In the genomic region with DNA sequence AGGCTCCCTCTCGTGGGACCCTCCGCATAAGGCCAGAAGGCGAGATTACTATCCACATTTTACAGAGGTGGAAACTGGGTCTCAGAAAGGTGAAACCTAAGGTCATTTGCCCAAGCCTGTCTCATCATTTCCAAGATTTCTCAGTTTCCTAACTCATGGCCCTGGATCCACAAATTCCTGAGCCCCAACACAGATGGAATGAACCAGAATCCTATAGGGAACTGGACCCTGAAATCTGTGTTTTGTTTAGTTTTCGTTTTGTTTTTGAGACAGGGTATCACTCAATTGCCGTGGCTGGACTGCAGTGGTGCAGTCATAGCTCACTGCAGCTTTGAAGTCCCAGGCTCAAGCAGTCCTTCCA, we compare ENCODE assay signal across 12 cellular contexts. TPM values are rescaled to one million over a fixed set of nuclear protein-coding genes. Genes with fewer than 3 reads are reported as not detected.
DNase-seq lines count a peak whose midpoint lies in the region; ATAC-seq, FAIRE-seq and TF ChIP-seq lines count a peak whose summit lies in the region.
"Had no signal": no experiment of that assay in that cellular context is flagged by ENCODE, and none has a peak within 500 bp of the region (broad histone marks: within the 10 kb centered on the region; RNA-seq: fewer than 3 reads in every experiment).

No MANE protein-coding gene starts in this region.

- intact Hi-C loops in heart left ventricle (cut with DNase I) (loop anchor here in 3 of 10 donors (2.0 to 5.0 kb wide), 2 partner anchors 36 to 38 kb away; no protein-coding TSS in a partner anchor), cardiac septum (cut with DNase I) (no loop called here), K562 (cut with micrococcal nuclease) (no loop called here), natural killer cell (cut with micrococcal nuclease) (no loop called here)

- H3K27me3 Mint-ChIP-seq in natural killer cell (ENCODE audit: low read depth in 2 of 2) = peaks cover 0 to 3% of the 10 kb centered on the region in 2 donors

- BruUV-seq in K562 (replicated peaks; lab: Mats Ljungman, UMichigan) = no TSS peak

- H3K9me3 ChIP-seq in heart left ventricle = no peaks in the 10 kb centered on the region
- H3K9me3 ChIP-seq in K562 (replicated peaks; ENCODE audit: control insufficient read depth, insufficient read depth, low read depth, low read length) = no peaks in the 10 kb centered on the region
- H3K9me3 ChIP-seq in upper lobe of left lung = no peaks in the 10 kb centered on the region
- H3K9me3 ChIP-seq: tibial nerve had no signal

- in situ Hi-C loops in K562 (cut with MboI) (no loop called here), ACHN (cut with HindIII; ENCODE audit: low pct_ligation_motif_present, low pct_unique_long_range_greater_than_20kb, low sequenced_read_pairs) (no loop called here)

- H3K79me2 ChIP-seq in K562 (ENCODE audit: control insufficient read depth, insufficient read depth, low read length) = no peaks in the 10 kb centered on the region

- WGBS in heart left ventricle, 4 donors = 80 to 87% (median 81%) methylated on average over 5 of the region's 5 CpGs
- WGBS in K562 (ENCODE audit: insufficient coverage, low coverage, missing lambda C conversion rate) = 14% methylated on average over 4 of the region's 5 CpGs
- 75 to 77% methylated on average over 5 of the region's 5 CpGs for WGBS in upper lobe of left lung, 2 donors

- H3K4me1 Mint-ChIP-seq in natural killer cell = peaks cover 0 to 12% of the 10 kb centered on the region in 2 donors

- ATAC-seq in heart left ventricle = no peak
- ATAC-seq in K562 = no peak
- no peak for ATAC-seq in natural killer cell
- no peak for ATAC-seq in upper lobe of left lung (ENCODE audit: low FRiP score in 2 of 2)

- H3K4me3 ChIP-seq in heart left ventricle (peak overlapping the region in 9 of 12 donors; percentile 2 to 81 (median 28)), K562 (no peak overlapping the region), upper lobe of left lung (peak overlapping the region in 3 of 4 donors; percentile 68 to 79 (median 69))

- H4K20me1 ChIP-seq in K562 (replicated peaks; ENCODE audit: control insufficient read depth, insufficient read depth, low read length) = no peaks in the 10 kb centered on the region

- no peaks in the 10 kb centered on the region for H3K36me3 Mint-ChIP-seq in natural killer cell

- peak overlapping the region; percentile 51 for H2AFZ ChIP-seq in K562 (ENCODE audit: low read depth, low read length)

- no peak for TF ChIP-seq CTCF in heart left ventricle (IDR thresholded peaks at IDR 0.05)
- no peak for TF ChIP-seq CTCF in K562 (IDR thresholded peaks at IDR 0.05 in 2 of 3, conservative IDR thresholded peaks at IDR 0.05 in 1 of 3; ENCODE audit: insufficient read depth in 2 of 3, low read depth in 1 of 3, low read length in 3 of 3)
- TF ChIP-seq CTCF in natural killer cell (IDR thresholded peaks at IDR 0.05) = no peak
- no peak for TF ChIP-seq CTCF in upper lobe of left lung (IDR thresholded peaks at IDR 0.05)

- DNase-seq in heart left ventricle (no peak), cardiac septum (ENCODE audit: low spot score) (no peak), K562 (ENCODE audit: extremely low read depth in 1 of 4, low spot score in 3 of 4) (no peak), natural killer cell (no peak), upper lobe of left lung (no peak), ACHN (no peak), hippocampal formation (lab: John Stamatoyannopoulos, UW) (no peak)
- no peak for DNase-seq in stimulated activated CD4-positive, alpha-beta T cell treated with anti-CD3 and anti-CD28 coated beads, Interleukin-4, amount 100 ng/mL, for 4 hours
- DNase-seq: NCI-H510A treated with DMSO at 0.1 percent for 48 hours had no signal

- H3K4me1 ChIP-seq in heart left ventricle (peaks cover 0 to 28% (median 2%) of the 10 kb centered on the region in 12 donors), K562 (replicated peaks in 1 of 2; ENCODE audit: control insufficient read depth in 2 of 2, insufficient read depth in 2 of 2, low read length in 2 of 2) (peaks cover 0 to 8% of the 10 kb centered on the region in 2 experiments; a peak in 2 of 5 replicates), upper lobe of left lung (peaks cover 6 to 22% (median 12%) of the 10 kb centered on the region in 4 donors)

- TF ChIP-seq EP300 in K562 (IDR thresholded peaks at IDR 0.05; ENCODE audit: low read length) = no peak
- no peak for TF ChIP-seq EP300 in upper lobe of left lung (IDR thresholded peaks at IDR 0.05)

- H3K27ac Mint-ChIP-seq in natural killer cell = no peak overlapping the region

- peak overlapping the region; percentile 57 for H3K4me3 Mint-ChIP-seq in natural killer cell

- FAIRE-seq in K562 (lab: Jason Lieb, UNC) = no peak
- FAIRE-seq: small intestine had no signal

- no peaks in the 10 kb centered on the region for H3K9me3 Mint-ChIP-seq in natural killer cell

- peak overlapping the region; percentile 34; the same call in 1 of the 2 replicates for H3K4me2 ChIP-seq in K562 (ENCODE audit: insufficient read depth, low read length)

- peaks cover 0 to 9% (median 0%) of the 10 kb centered on the region in 9 donors for H3K27me3 ChIP-seq in heart left ventricle
- peaks cover 24 to 34% of the 10 kb centered on the region in 2 experiments; a peak in 4 of 5 replicates for H3K27me3 ChIP-seq in K562 (ENCODE audit: control insufficient read depth in 2 of 2, insufficient read depth in 2 of 2, low read length in 2 of 2)
- no peaks in the 10 kb centered on the region for H3K27me3 ChIP-seq in upper lobe of left lung

- TF ChIP-seq POLR2A in heart left ventricle (IDR thresholded peaks at IDR 0.05) (no peak), K562 (conservative IDR thresholded peaks at IDR 0.05) (no peak), upper lobe of left lung (IDR thresholded peaks at IDR 0.05) (no peak)

- CTCF ChIA-PET in K562 (lab: Yijun Ruan, JAX; ENCODE audit: low intra/inter-chr PET ratio) = no interaction called here

- H3K36me3 ChIP-seq in heart left ventricle (no peaks in the 10 kb centered on the region), K562 (ENCODE audit: control insufficient read depth, insufficient read depth, low read length) (no peaks in the 10 kb centered on the region), upper lobe of left lung (no peaks in the 10 kb centered on the region)
- H3K36me3 ChIP-seq: cardiac muscle cell, tibial nerve had no signal

- H3K27ac ChIP-seq in heart left ventricle (peak overlapping the region in 1 of 12 donors; percentile 31), K562 (ENCODE audit: extremely low read depth, low read depth, low read length) (no peak overlapping the region), upper lobe of left lung (peak overlapping the region in 1 of 4 donors; percentile 80)
- H3K27ac ChIP-seq: cardiac muscle cell had no signal

- POLR2A ChIA-PET in K562 (lab: Yijun Ruan, JAX) = interaction anchor here (1.9 kb wide), 1 partner anchor 23 kb away, joined by 6 read pairs; no protein-coding TSS in a partner anchor

- TF ChIP-seq RAD21 in K562 (CRISPR knock-in tag; conservative IDR thresholded peaks at IDR 0.05 in 1 of 2, IDR thresholded peaks at IDR 0.05 in 1 of 2) = no peak

- H3K9ac ChIP-seq in K562 (ENCODE audit: insufficient read depth in 1 of 2, low read depth in 2 of 2, low read length in 2 of 2) = 0 out of 4 replicates have a peak overlapping the region, but pooled peaks of 1 of the 2 experiments have one; percentile 24

- H3K9me1 ChIP-seq in K562 (ENCODE audit: control insufficient read depth, insufficient read depth, low read length) = no peaks in the 10 kb centered on the region

RNA-seq across cellular contexts. Expression of a gene that starts 0.6 kb away (rescaled TPM):
- 10 to 100 TPM; 13.9 to 46.4 (median 32.5) TPM for total RNA-seq in heart left ventricle
- 10 to 100 TPM; 11.7 to 22.5 TPM for polyA plus RNA-seq in heart left ventricle
- total RNA-seq in cardiac septum = 30.9 TPM
- total RNA-seq in K562 (2011; cell fraction: chromatin; rRNA removed; ENCODE audit: low replicate concordance) = 0.09 and 0.16 TPM in 2 replicates
- under 0.01 and 0.13 TPM in 2 replicates for total RNA-seq in K562 (2011; cell fraction: nucleolus; rRNA removed)
- 0.15 TPM in 1 of 2 replicates, not detected in the other for total RNA-seq in K562 (2011; cell fraction: nucleoplasm; rRNA removed)
- total RNA-seq in K562 (2014; rRNA removed) = 0.09 TPM in 1 of 2 replicates, not detected in the other
- 0.04 TPM in 1 of 2 replicates, not detected in the other for total RNA-seq in K562 (2014; rRNA removed; fragmentation: Illumina TruSeq; extraction: Trizol)
- total RNA-seq in K562 (2015; rRNA removed; fragmentation: Illumina TruSeq; extraction: Trizol) = 0.04 TPM in 2 replicates
- total RNA-seq in K562 (2021) = 0.11 and 0.20 TPM in 2 replicates
- polyA plus RNA-seq in K562 (2011; rRNA removed) = 0.08 and 0.12 TPM in 2 replicates
- polyA plus RNA-seq in K562 (2011; cell fraction: cytosol; rRNA removed) = 0.15 and 0.27 TPM in 2 replicates
- polyA plus RNA-seq in K562 (2011; cell fraction: nucleus; rRNA removed) = 0.04 and 0.22 TPM in 2 replicates
- 0.10 and 0.53 TPM in 2 replicates for polyA plus RNA-seq in K562 (2012)
- 0.04 TPM in 2 replicates for polyA plus RNA-seq in K562 (2014; fragmentation: Illumina TruSeq; extraction: Trizol)
- under 1 TPM in 1 of 2 experiments, not detected in 1; 0.01 TPM for polyA plus RNA-seq in K562 (2014; fragmentation: Nextera tagmentation; extraction: Ambion mirVana)
- 0.07 TPM in 1 of 2 replicates, not detected in the other for polyA plus RNA-seq in K562 (2014; rRNA removed)
- polyA minus RNA-seq in K562 (2011; rRNA and poly(A)+ RNA removed) = 0.03 TPM in 1 of 2 replicates, not detected in the other
- not detected in 2 replicates for polyA minus RNA-seq in K562 (2011; cell fraction: cytosol; rRNA and poly(A)+ RNA removed)
- not detected in 2 replicates for polyA minus RNA-seq in K562 (2011; cell fraction: nucleus; rRNA and poly(A)+ RNA removed)
- 1 to 10 TPM in 2 of 3 donors, under 1 TPM in 1; 0.75 to 4.8 (median 1.5) TPM for total RNA-seq in natural killer cell
- 1 to 10 TPM; 3.5 to 7.7 (median 7.1) TPM for total RNA-seq in upper lobe of left lung

RNA-seq across cellular contexts. Expression of a gene that starts 18.1 kb away (rescaled TPM):
- total RNA-seq in heart left ventricle (100 to 1,000 TPM in 6 of 9 donors, 10 to 100 TPM in 3; 77.4 to 191 (median 142) TPM), cardiac septum (113 TPM), K562 (2014; rRNA removed) (2.2 and 3.3 TPM in 2 replicates), K562 (2014; rRNA removed; fragmentation: Illumina TruSeq; extraction: Trizol) (2.3 TPM in 2 replicates), K562 (2015; rRNA removed; fragmentation: Illumina TruSeq; extraction: Trizol) (2.9 and 3.3 TPM in 2 replicates), K562 (2021) (12.0 and 12.8 TPM in 2 replicates), natural killer cell (under 1 TPM; 0.12 to 0.48 (median 0.18) TPM), upper lobe of left lung (1 to 10 TPM in 1 of 6 donors, under 1 TPM in 2, not detected in 3; 0.15 to 1.3 (median 0.81) TPM)
- polyA plus RNA-seq in heart left ventricle (100 to 1,000 TPM; 112 to 168 TPM), K562 (2011; rRNA removed) (7.3 and 12.0 TPM in 2 replicates), K562 (2014; fragmentation: Illumina TruSeq; extraction: Trizol) (3.8 and 4.9 TPM in 2 replicates), K562 (2014; fragmentation: Nextera tagmentation; extraction: Ambion mirVana) (under 1 TPM; 0.11 to 0.18 TPM), K562 (2014; rRNA removed) (4.7 and 6.0 TPM in 2 replicates)
- 5.2 and 12.7 TPM in 2 replicates for total RNA-seq in K562 (2011; cell fraction: chromatin; rRNA removed; ENCODE audit: low replicate concordance)
- total RNA-seq in K562 (2011; cell fraction: nucleolus; rRNA removed) = 5.7 and 6.5 TPM in 2 replicates
- 4.3 and 5.3 TPM in 2 replicates for total RNA-seq in K562 (2011; cell fraction: nucleoplasm; rRNA removed)
- 8.0 and 16.3 TPM in 2 replicates for polyA plus RNA-seq in K562 (2011; cell fraction: cytosol; rRNA removed)
- polyA plus RNA-seq in K562 (2011; cell fraction: nucleus; rRNA removed) = 10.3 and 10.5 TPM in 2 replicates
- 5.1 and 7.3 TPM in 2 replicates for polyA plus RNA-seq in K562 (2012)
- polyA minus RNA-seq in K562 (2011; rRNA and poly(A)+ RNA removed) = 10.2 and 11.4 TPM in 2 replicates
- 8.0 and 8.7 TPM in 2 replicates for polyA minus RNA-seq in K562 (2011; cell fraction: cytosol; rRNA and poly(A)+ RNA removed)
- 1.8 and 2.6 TPM in 2 replicates for polyA minus RNA-seq in K562 (2011; cell fraction: nucleus; rRNA and poly(A)+ RNA removed)

RNA-seq across cellular contexts. Expression of a gene that starts 36.8 kb away (rescaled TPM):
- total RNA-seq in heart left ventricle (10 to 100 TPM; 16.4 to 33.3 (median 21.7) TPM), cardiac septum (17.9 TPM), K562 (2014; rRNA removed) (161 and 172 TPM in 2 replicates), K562 (2014; rRNA removed; fragmentation: Illumina TruSeq; extraction: Trizol) (58.6 and 93.5 TPM in 2 replicates), K562 (2015; rRNA removed; fragmentation: Illumina TruSeq; extraction: Trizol) (87.1 and 91.3 TPM in 2 replicates), K562 (2021) (149 and 152 TPM in 2 replicates), natural killer cell (10 to 100 TPM; 14.8 to 29.4 (median 19.6) TPM), upper lobe of left lung (10 to 100 TPM; 12.6 to 48.2 (median 30.6) TPM)
- polyA plus RNA-seq in heart left ventricle (10 to 100 TPM; 31.2 to 63.7 TPM), K562 (2011; rRNA removed) (127 and 145 TPM in 2 replicates), K562 (2014; fragmentation: Illumina TruSeq; extraction: Trizol) (215 and 268 TPM in 2 replicates), K562 (2014; fragmentation: Nextera tagmentation; extraction: Ambion mirVana) (1 to 10 TPM; 2.3 to 3.6 TPM), K562 (2014; rRNA removed) (165 and 173 TPM in 2 replicates)
- total RNA-seq in K562 (2011; cell fraction: chromatin; rRNA removed; ENCODE audit: low replicate concordance) = 117 and 251 TPM in 2 replicates
- 298 and 302 TPM in 2 replicates for total RNA-seq in K562 (2011; cell fraction: nucleolus; rRNA removed)
- total RNA-seq in K562 (2011; cell fraction: nucleoplasm; rRNA removed) = 179 and 217 TPM in 2 replicates
- polyA plus RNA-seq in K562 (2011; cell fraction: cytosol; rRNA removed) = 193 and 267 TPM in 2 replicates
- polyA plus RNA-seq in K562 (2011; cell fraction: nucleus; rRNA removed) = 120 and 140 TPM in 2 replicates
- 107 and 221 TPM in 2 replicates for polyA plus RNA-seq in K562 (2012)
- 62.5 and 83.9 TPM in 2 replicates for polyA minus RNA-seq in K562 (2011; rRNA and poly(A)+ RNA removed)
- 76.8 and 77.8 TPM in 2 replicates for polyA minus RNA-seq in K562 (2011; cell fraction: cytosol; rRNA and poly(A)+ RNA removed)
- polyA minus RNA-seq in K562 (2011; cell fraction: nucleus; rRNA and poly(A)+ RNA removed) = 36.1 and 44.7 TPM in 2 replicates
